23 cellular contexts compared by ENCODE assay signal in the genomic region with DNA sequence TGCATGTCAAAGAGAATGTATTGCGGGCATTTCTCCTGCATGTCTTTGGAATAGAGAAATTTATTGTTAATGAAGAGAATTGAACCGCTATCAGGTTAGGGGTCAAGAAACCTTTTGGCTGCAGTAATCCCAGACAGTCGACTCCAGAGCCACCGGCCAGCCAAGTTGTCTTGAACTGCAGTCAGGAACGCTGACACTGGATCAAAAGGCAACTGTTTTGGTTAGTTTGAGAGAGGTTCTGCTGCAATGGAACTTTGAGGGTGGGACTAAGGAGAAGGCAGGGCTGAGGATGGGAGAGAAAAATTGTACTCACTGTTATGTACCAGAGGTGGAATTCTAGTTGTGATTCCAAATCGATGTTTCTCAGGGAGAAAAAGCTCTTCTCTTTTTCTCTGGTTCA. TPM values are rescaled to one million over a fixed set of nuclear protein-coding genes. Genes with fewer than 3 reads are reported as not detected.
A peak's percentile ranks its signal among the peaks of the same experiment; 100 is the strongest.
DNase-seq lines count a peak whose midpoint lies in the region; TF ChIP-seq lines count a peak whose summit lies in the region.
"Had no signal": no experiment of that assay in that cellular context is flagged by ENCODE, and none has a peak within 500 bp of the region (broad histone marks: within the 10 kb centered on the region; RNA-seq: fewer than 3 reads in every experiment).

No MANE protein-coding gene starts in this region.

- H3K4me3 ChIP-seq in GM23248 (peak overlapping the region; percentile 36), subcutaneous abdominal adipose tissue (ENCODE audit: low read depth in 1 of 5, low read length in 5 of 5) (no peak overlapping the region)
- H3K4me3 ChIP-seq: colonic mucosa, prostate gland, testis had no signal

- H3K36me3 ChIP-seq in GM23248 (ENCODE audit: low read depth) (no peaks in the 10 kb centered on the region), subcutaneous abdominal adipose tissue (ENCODE audit: control insufficient read depth in 5 of 5, insufficient read depth in 5 of 5, low read length in 5 of 5) (no peaks in the 10 kb centered on the region)
- H3K36me3 ChIP-seq: colonic mucosa, prostate gland had no signal

- peak overlapping the region; percentile 83 for H3K9ac ChIP-seq in GM23248
- no peak overlapping the region for H3K9ac ChIP-seq in subcutaneous abdominal adipose tissue (ENCODE audit: low read length in 5 of 5)

- in situ Hi-C loops in GM23248 (cut with MboI), result no loop called here

- H3K4me1 ChIP-seq in GM23248 (ENCODE audit: insufficient read depth) (peaks cover 92% of the 10 kb centered on the region), subcutaneous abdominal adipose tissue (ENCODE audit: control insufficient read depth in 5 of 5, insufficient read depth in 5 of 5, low read length in 5 of 5) (peaks cover 18 to 75% (median 65%) of the 10 kb centered on the region in 5 donors)

- H3K79me2 ChIP-seq in GM23248 (ENCODE audit: insufficient read depth), result peaks cover 92% of the 10 kb centered on the region

- H2AFZ ChIP-seq in GM23248, result peak overlapping the region; percentile 16

- peak overlapping the region; percentile 87 to 96 (median 96) for H3K27ac Mint-ChIP-seq in nephron
- no peak overlapping the region for H3K27ac Mint-ChIP-seq in activated T-helper 1 cell treated with anti-CD3 and anti-CD28 coated beads, Interleukin-12 subunit alpha, Interleukin-12 subunit beta, Interleukin-2, Interleukin-4 antibody, amounts not matched to agents 30 ng/mL and 10 ng/mL and 1 ng/mL, durations not matched to agents 14 hours and 24 hours and 36 hours
- H3K27ac Mint-ChIP-seq: activated naive CD4-positive, alpha-beta T cell treated with anti-CD3 and anti-CD28 coated beads, Interleukin-2, amount 50 U/mL, for 72 hours; activated T-cell treated with anti-CD3 and anti-CD28 coated beads, Interleukin-2, amount 50 U/mL, for 72 hours; CD8-positive, alpha-beta T cell had no signal

- peak overlapping the region; percentile 69 for H3K4me2 ChIP-seq in GM23248 (ENCODE audit: unreplicated experiment)

- no peaks in the 10 kb centered on the region for H3K9me3 Mint-ChIP-seq in nephron
- no peaks in the 10 kb centered on the region for H3K9me3 Mint-ChIP-seq in activated T-helper 1 cell treated with anti-CD3 and anti-CD28 coated beads, Interleukin-12 subunit alpha, Interleukin-12 subunit beta, Interleukin-2, Interleukin-4 antibody, amounts not matched to agents 30 ng/mL and 10 ng/mL and 1 ng/mL, durations not matched to agents 14 hours and 24 hours and 36 hours
- H3K9me3 Mint-ChIP-seq: activated naive CD4-positive, alpha-beta T cell treated with anti-CD3 and anti-CD28 coated beads, Interleukin-2, amount 50 U/mL, for 72 hours; activated T-cell treated with anti-CD3 and anti-CD28 coated beads, Interleukin-2, amount 50 U/mL, for 72 hours; CD8-positive, alpha-beta T cell; nephron progenitor cell had no signal

- H3K9me3 ChIP-seq in GM23248 (ENCODE audit: low read depth) (no peaks in the 10 kb centered on the region), subcutaneous abdominal adipose tissue (ENCODE audit: control insufficient read depth in 5 of 5, low read length in 5 of 5) (no peaks in the 10 kb centered on the region)
- H3K9me3 ChIP-seq: colonic mucosa, prostate gland, testis had no signal

- peak overlapping the region in 1 of 3 experiments; percentile 39 for H3K4me3 Mint-ChIP-seq in nephron
- H3K4me3 Mint-ChIP-seq in activated T-helper 1 cell treated with anti-CD3 and anti-CD28 coated beads, Interleukin-12 subunit alpha, Interleukin-12 subunit beta, Interleukin-2, Interleukin-4 antibody, amounts not matched to agents 30 ng/mL and 10 ng/mL and 1 ng/mL, durations not matched to agents 14 hours and 24 hours and 36 hours, result no peak overlapping the region
- H3K4me3 Mint-ChIP-seq: activated T-cell treated with anti-CD3 and anti-CD28 coated beads, Interleukin-2, amount 50 U/mL, for 72 hours; CD8-positive, alpha-beta T cell; nephron progenitor cell had no signal

- no peaks in the 10 kb centered on the region for H3K27me3 Mint-ChIP-seq in nephron (ENCODE audit: low read depth)
- peaks cover 6% of the 10 kb centered on the region for H3K27me3 Mint-ChIP-seq in activated T-helper 1 cell treated with anti-CD3 and anti-CD28 coated beads, Interleukin-12 subunit alpha, Interleukin-12 subunit beta, Interleukin-2, Interleukin-4 antibody, amounts not matched to agents 30 ng/mL and 10 ng/mL and 1 ng/mL, durations not matched to agents 14 hours and 24 hours and 36 hours (ENCODE audit: insufficient read depth)

- no peak for TF ChIP-seq CTCF in nephron (IDR thresholded peaks at IDR 0.05; ENCODE audit: unreplicated experiment in 3 of 3)

- peaks cover 78% of the 10 kb centered on the region for H3K4me1 Mint-ChIP-seq in nephron
- peaks cover 66% of the 10 kb centered on the region for H3K4me1 Mint-ChIP-seq in activated T-helper 1 cell treated with anti-CD3 and anti-CD28 coated beads, Interleukin-12 subunit alpha, Interleukin-12 subunit beta, Interleukin-2, Interleukin-4 antibody, amounts not matched to agents 30 ng/mL and 10 ng/mL and 1 ng/mL, durations not matched to agents 14 hours and 24 hours and 36 hours (ENCODE audit: low read depth)

- no peak for DNase-seq in GM23248
- peak in 2 of 61 donors; percentile 10 to 28 for DNase-seq in caudate nucleus (lab: John Stamatoyannopoulos, UW)
- DNase-seq in cortex of kidney (lab: John Stamatoyannopoulos, UW), result no peak
- DNase-seq in NCI-H2081 treated with DMSO at 0.1 percent for 48 hours (lab: John Stamatoyannopoulos, UW), result no peak
- no peak for DNase-seq in NCI-H2107 (lab: John Stamatoyannopoulos, UW)
- DNase-seq in activated T-helper 1 cell treated with anti-CD3 and anti-CD28 coated beads, Interleukin-12 subunit alpha, Interleukin-12 subunit beta, Interleukin-2, Interleukin-4 antibody, amounts not matched to agents 30 ng/mL and 10 ng/mL and 1 ng/mL, durations not matched to agents 14 hours and 24 hours and 36 hours (ENCODE audit: low spot score), result no peak
- DNase-seq: activated CD4-positive, CD25-positive, alpha-beta regulatory T cell treated with anti-CD3 and anti-CD28 coated beads, Interleukin-2, amount 50 U/mL, for 72 hours; activated CD8-positive, alpha-beta memory T cell treated with anti-CD3 and anti-CD28 coated beads for 24 hours; activated T-cell treated with anti-CD3 and anti-CD28 coated beads, Interleukin-2, amount 50 U/mL, for 72 hours; CD8-positive, alpha-beta T cell; colonic mucosa; DMS153; islet precursor cell; NCI-H1417 treated with DMSO at 0.1 percent for 48 hours; NCI-H69; nephron progenitor cell; SHP77; stimulated activated CD8-positive, alpha-beta memory T cell treated with anti-CD3 and anti-CD28 coated beads, Interleukin-4, amount 100 ng/mL, for 48 hours; testis had no signal

- H3K27ac ChIP-seq in GM23248 (peak overlapping the region; percentile 99), caudate nucleus (ENCODE audit: low read depth, low read length) (peak overlapping the region; percentile 89), subcutaneous abdominal adipose tissue (ENCODE audit: low read depth, low read length) (peak overlapping the region; percentile 13)
- H3K27ac ChIP-seq: colonic mucosa had no signal

- WGBS in GM23248 (ENCODE audit: low coverage in 1 of 2, low lambda C conversion rate in 2 of 2, missing lambda C conversion rate in 2 of 2), 2 experiments, result 32 to 33% methylated on average over 6 of the region's 6 CpGs

- no peaks in the 10 kb centered on the region for H3K9me2 ChIP-seq in GM23248 (ENCODE audit: insufficient read depth)

- H3K27me3 ChIP-seq in GM23248 (replicated peaks; ENCODE audit: insufficient read depth) (no peaks in the 10 kb centered on the region), subcutaneous abdominal adipose tissue (ENCODE audit: control insufficient read depth in 5 of 5, insufficient read depth in 4 of 5, low read length in 5 of 5) (no peaks in the 10 kb centered on the region)
- H3K27me3 ChIP-seq: colonic mucosa, testis had no signal

- no peaks in the 10 kb centered on the region for H3K36me3 Mint-ChIP-seq in nephron (ENCODE audit: low read depth)
- H3K36me3 Mint-ChIP-seq in activated T-helper 1 cell treated with anti-CD3 and anti-CD28 coated beads, Interleukin-12 subunit alpha, Interleukin-12 subunit beta, Interleukin-2, Interleukin-4 antibody, amounts not matched to agents 30 ng/mL and 10 ng/mL and 1 ng/mL, durations not matched to agents 14 hours and 24 hours and 36 hours (ENCODE audit: low read depth), result peaks cover 4% of the 10 kb centered on the region
- H3K36me3 Mint-ChIP-seq: activated naive CD4-positive, alpha-beta T cell treated with anti-CD3 and anti-CD28 coated beads, Interleukin-2, amount 50 U/mL, for 72 hours; CD8-positive, alpha-beta T cell had no signal

- H4K20me1 ChIP-seq in GM23248 (ENCODE audit: insufficient read depth), result no peaks in the 10 kb centered on the region

- intact Hi-C loops in activated T-helper 1 cell treated with anti-CD3 and anti-CD28 coated beads, Interleukin-12 subunit alpha, Interleukin-12 subunit beta, Interleukin-2, Interleukin-4 antibody, amounts not matched to agents 30 ng/mL and 10 ng/mL and 1 ng/mL, durations not matched to agents 14 hours and 24 hours and 36 hours (cut with micrococcal nuclease), result no loop called here

- peaks cover 85% of the 10 kb centered on the region for H3F3A ChIP-seq in GM23248 (ENCODE audit: insufficient read depth)

RNA-seq across cellular contexts. Expression of a gene that starts 28.2 kb away (rescaled TPM):
- 99.7 and 101 TPM in 2 replicates for total RNA-seq in GM23248 (2014; rRNA removed; shearing (Covaris generic))
- 80.2 and 86.0 TPM in 2 replicates for polyA plus RNA-seq in GM23248 (2016; fragmentation: Nextera tagmentation; extraction: Ambion mirVana)
- 53.8 and 55.7 TPM in 2 replicates for total RNA-seq in activated T-helper 1 cell treated with anti-CD3 and anti-CD28 coated beads, Interleukin-12 subunit alpha, Interleukin-12 subunit beta, Interleukin-2, Interleukin-4 antibody, amounts not matched to agents 30 ng/mL and 10 ng/mL and 1 ng/mL, durations not matched to agents 14 hours and 24 hours and 36 hours

Comparison
In these comparisons a context has a peak if more than half of its experiments do, and no peak if none do; other contexts are left out.
1. H3K27ac ChIP-seq: peak in every context shown above with its lines; median percentile 99 in GM23248; 89 in caudate nucleus; 13 in subcutaneous abdominal adipose tissue.